ENCODE assay signal across 19 cellular contexts in the genomic region with DNA sequence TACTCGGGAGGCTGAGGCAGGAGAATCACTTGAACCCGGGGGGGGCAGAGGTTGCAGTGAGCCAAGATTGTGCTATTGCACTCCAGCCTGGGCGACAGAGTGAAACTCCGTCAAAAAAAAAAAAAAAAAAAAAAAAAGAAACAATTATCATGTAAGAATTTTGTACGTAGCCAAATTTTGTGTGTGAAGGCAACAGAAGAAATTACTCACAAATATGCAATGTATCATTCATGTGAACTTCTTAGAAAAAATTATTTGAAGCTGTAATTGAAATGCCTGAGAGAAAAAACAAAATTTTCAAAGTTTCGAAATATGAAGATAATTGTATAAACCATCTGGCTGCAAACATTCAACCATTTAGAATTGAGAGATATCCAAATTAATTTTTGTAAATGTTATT.
DNase-seq lines count a peak whose midpoint lies in the region; TF ChIP-seq lines count a peak whose summit lies in the region.
"Had no signal": no experiment of that assay in that cellular context is flagged by ENCODE, and none has a peak within 500 bp of the region (broad histone marks: within the 10 kb centered on the region; RNA-seq: fewer than 3 reads in every experiment).

No MANE protein-coding gene starts in this region.

- no peaks in the 10 kb centered on the region for H3K9me3 ChIP-seq in MG63
- H3K9me3 ChIP-seq: BLaER1, SJCRH30 had no signal

- no peaks in the 10 kb centered on the region; the same call in 1 of the 2 replicates for H3K36me3 ChIP-seq in MG63
- H3K36me3 ChIP-seq: BLaER1, SJCRH30 had no signal

- H3K27me3 Mint-ChIP-seq in osteocyte (ENCODE audit: unreplicated experiment) = no peaks in the 10 kb centered on the region

- H3K9me3 Mint-ChIP-seq in osteocyte (ENCODE audit: unreplicated experiment) = no peaks in the 10 kb centered on the region
- H3K9me3 Mint-ChIP-seq: CD8-positive, alpha-beta memory T cell had no signal

- no peaks in the 10 kb centered on the region for H3K36me3 Mint-ChIP-seq in osteocyte (ENCODE audit: unreplicated experiment)
- H3K36me3 Mint-ChIP-seq: CD8-positive, alpha-beta memory T cell had no signal

- H3K4me3 ChIP-seq in MG63 = peak overlapping the region; percentile 39
- no peak overlapping the region for H3K4me3 ChIP-seq in choroid plexus epithelial cell (ENCODE audit: low read depth, low read length)
- H3K4me3 ChIP-seq: BLaER1, SJCRH30 had no signal

- DNase-seq in EL (peak; percentile 26), MG63 (no peak), choroid plexus epithelial cell (ENCODE audit: low read depth) (peak; percentile 30), osteocyte (ENCODE audit: extremely low spot score, unreplicated experiment) (no peak), NCI-H1092 (lab: John Stamatoyannopoulos, UW) (no peak), retina (no peak), NCI-H1930 (lab: John Stamatoyannopoulos, UW) (no peak)
- DNase-seq: CD8-positive, alpha-beta memory T cell; DMS79 treated with DMSO at 0.1 percent for 48 hours; GF-D8; H7; Kasumi-1; NCI-H1105 treated with DMSO at 0.1 percent for 48 hours; NCI-H1694 treated with DMSO at 0.1 percent for 48 hours; NCI-H69; NK-92 treated with Interleukin-12 subunit alpha and Interleukin-12 subunit beta, amount 100 ng/mL, for 24 hours; RPMI8226; SJCRH30 had no signal

- TF ChIP-seq CTCF in choroid plexus epithelial cell (conservative IDR thresholded peaks at IDR 0.05; ENCODE audit: low read depth, low read length) = no peak
- TF ChIP-seq CTCF in osteocyte (IDR thresholded peaks at IDR 0.05) = no peak

- H3K4me3 Mint-ChIP-seq in osteocyte (ENCODE audit: unreplicated experiment) = no peak overlapping the region
- H3K4me3 Mint-ChIP-seq: CD8-positive, alpha-beta memory T cell had no signal

- peak overlapping the region; percentile 79 for H3K27ac Mint-ChIP-seq in osteocyte (ENCODE audit: unreplicated experiment)
- H3K27ac Mint-ChIP-seq: CD8-positive, alpha-beta memory T cell had no signal

- H3K27me3 ChIP-seq in MG63 = no peaks in the 10 kb centered on the region
- H3K27me3 ChIP-seq: BLaER1, SJCRH30 had no signal

- peaks cover 39% of the 10 kb centered on the region for H3K4me1 Mint-ChIP-seq in osteocyte (ENCODE audit: unreplicated experiment)
- H3K4me1 Mint-ChIP-seq: CD8-positive, alpha-beta memory T cell had no signal

Comparison
In these comparisons a context has a peak if more than half of its experiments do, and no peak if none do; other contexts are left out.
1. DNase-seq: peak in EL (single experiment) and choroid plexus epithelial cell (single experiment); none in MG63 (single experiment), osteocyte (single experiment), NCI-H1092 (single experiment), retina (single experiment) and NCI-H1930 (0 of 2).